In the genomic region with DNA sequence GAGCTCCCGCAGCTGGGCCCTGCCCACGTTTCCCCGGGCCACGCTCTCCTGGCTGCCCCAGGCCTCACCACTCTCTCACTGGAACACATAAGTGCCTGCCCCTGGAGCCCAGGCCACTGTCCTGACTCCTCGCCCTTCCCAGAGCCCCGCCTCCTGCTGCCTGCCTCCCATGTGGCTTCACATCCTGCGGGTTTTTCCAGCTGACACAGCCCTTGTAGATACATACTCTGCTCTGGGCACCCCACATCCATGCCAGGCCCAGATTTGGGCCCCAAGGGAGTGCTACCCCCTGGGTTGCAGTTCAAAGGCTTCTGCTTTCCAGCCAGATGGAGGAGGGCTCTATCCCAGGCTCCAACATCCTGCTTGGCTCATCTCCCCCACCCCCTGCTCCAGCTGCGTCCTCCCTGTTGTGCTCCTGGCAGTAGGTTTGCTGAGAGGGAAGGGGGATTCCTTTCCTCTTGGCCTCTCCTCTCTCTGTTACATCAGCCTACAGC, we compare ENCODE assay signal across 11 cellular contexts.
DNase-seq lines count a peak whose midpoint lies in the region; ATAC-seq and TF ChIP-seq lines count a peak whose summit lies in the region.
"Had no signal": no experiment of that assay in that cellular context is flagged by ENCODE, and none has a peak within 500 bp of the region (broad histone marks: within the 10 kb centered on the region; RNA-seq: fewer than 3 reads in every experiment).

No MANE protein-coding gene starts in this region.

- H3K4me1 ChIP-seq in uterus, result peaks cover 0 to 10% of the 10 kb centered on the region in 2 donors

- no peak overlapping the region for H3K4me3 ChIP-seq in uterus
- H3K4me3 ChIP-seq: esophagus squamous epithelium had no signal

- intact Hi-C loops in uterus (cut with DNase I; ENCODE audit: low total_unique reads), result loop anchor here (5.0 to 10.0 kb wide), 3 partner anchors 63 to 140 kb away; a partner anchor contains a TSS

- no peaks in the 10 kb centered on the region for H3K36me3 ChIP-seq in uterus
- H3K36me3 ChIP-seq: esophagus squamous epithelium had no signal

- TF ChIP-seq CTCF in chondrocyte (IDR thresholded peaks at IDR 0.05) (no peak), uterus (IDR thresholded peaks at IDR 0.05) (no peak)

- ATAC-seq in HG03439 (IDR thresholded peaks at IDR 0.05; ENCODE audit: unreplicated experiment) (no peak), HG02588 (IDR thresholded peaks at IDR 0.05; ENCODE audit: unreplicated experiment) (no peak)
- ATAC-seq in stimulated activated naive B cell treated with anti-CD40 and anti-IgM and Interleukin-4, amounts not matched to agents 10 μg/mL and 1 μg/mL and 100 μg/mL, for 72 hours (replicated peaks), result no peak
- ATAC-seq: naive thymus-derived CD4-positive, alpha-beta T cell had no signal

- no peaks in the 10 kb centered on the region for H3K9me3 Mint-ChIP-seq in chondrocyte (ENCODE audit: low read depth)
- no peaks in the 10 kb centered on the region for H3K9me3 Mint-ChIP-seq in stimulated activated naive B cell treated with anti-CD40 and anti-IgM and Interleukin-4, amounts not matched to agents 10 μg/mL and 1 μg/mL and 100 μg/mL, for 72 hours
- H3K9me3 Mint-ChIP-seq: naive thymus-derived CD4-positive, alpha-beta T cell had no signal

- no peak overlapping the region for H3K4me3 Mint-ChIP-seq in chondrocyte (ENCODE audit: unreplicated experiment)
- no peak overlapping the region for H3K4me3 Mint-ChIP-seq in stimulated activated naive B cell treated with anti-CD40 and anti-IgM and Interleukin-4, amounts not matched to agents 10 μg/mL and 1 μg/mL and 100 μg/mL, for 72 hours
- H3K4me3 Mint-ChIP-seq: naive thymus-derived CD4-positive, alpha-beta T cell had no signal

- no peaks in the 10 kb centered on the region for H3K27me3 ChIP-seq in uterus
- H3K27me3 ChIP-seq: esophagus squamous epithelium had no signal

- peak overlapping the region; percentile 17 to 32 for H3K27ac ChIP-seq in uterus
- H3K27ac ChIP-seq: esophagus squamous epithelium had no signal

- TF ChIP-seq POLR2A in uterus (IDR thresholded peaks at IDR 0.05), result no peak

- no peaks in the 10 kb centered on the region for H3K27me3 Mint-ChIP-seq in chondrocyte (ENCODE audit: low read depth)
- H3K27me3 Mint-ChIP-seq in stimulated activated naive B cell treated with anti-CD40 and anti-IgM and Interleukin-4, amounts not matched to agents 10 μg/mL and 1 μg/mL and 100 μg/mL, for 72 hours, result peaks cover 72 to 74% of the 10 kb centered on the region in 2 donors

- peaks cover 59% of the 10 kb centered on the region for H3K4me1 Mint-ChIP-seq in chondrocyte (ENCODE audit: low read depth)
- peaks cover 0 to 7% of the 10 kb centered on the region in 2 donors for H3K4me1 Mint-ChIP-seq in stimulated activated naive B cell treated with anti-CD40 and anti-IgM and Interleukin-4, amounts not matched to agents 10 μg/mL and 1 μg/mL and 100 μg/mL, for 72 hours
- H3K4me1 Mint-ChIP-seq: naive thymus-derived CD4-positive, alpha-beta T cell had no signal

- peak; percentile 12 for DNase-seq in NCI-H1092 treated with DMSO at 0.1 percent for 48 hours (lab: John Stamatoyannopoulos, UW)
- DNase-seq in NCI-H1092 (lab: John Stamatoyannopoulos, UW), result no peak
- peak; percentile 90 for DNase-seq in chondrocyte (ENCODE audit: low spot score)
- DNase-seq in kidney tubule cell (ENCODE audit: low spot score), result peak; percentile 57
- peak; percentile 49 to 56 for DNase-seq in uterus
- no peak for DNase-seq in stimulated activated naive B cell treated with anti-CD40 and anti-IgM and Interleukin-4, amounts not matched to agents 10 μg/mL and 1 μg/mL and 100 μg/mL, for 72 hours
- DNase-seq: esophagus squamous epithelium; naive thymus-derived CD4-positive, alpha-beta T cell; NCI-H2227 treated with DMSO at 0.1 percent for 48 hours had no signal

- no peaks in the 10 kb centered on the region for H3K9me3 ChIP-seq in uterus
- H3K9me3 ChIP-seq: esophagus squamous epithelium had no signal

- H3K36me3 Mint-ChIP-seq in chondrocyte (ENCODE audit: low read depth), result no peaks in the 10 kb centered on the region
- H3K36me3 Mint-ChIP-seq in stimulated activated naive B cell treated with anti-CD40 and anti-IgM and Interleukin-4, amounts not matched to agents 10 μg/mL and 1 μg/mL and 100 μg/mL, for 72 hours, result no peaks in the 10 kb centered on the region
- H3K36me3 Mint-ChIP-seq: naive thymus-derived CD4-positive, alpha-beta T cell had no signal

- H3K27ac Mint-ChIP-seq in chondrocyte (ENCODE audit: unreplicated experiment), result peak overlapping the region; percentile 27
- no peak overlapping the region for H3K27ac Mint-ChIP-seq in stimulated activated naive B cell treated with anti-CD40 and anti-IgM and Interleukin-4, amounts not matched to agents 10 μg/mL and 1 μg/mL and 100 μg/mL, for 72 hours
- H3K27ac Mint-ChIP-seq: naive thymus-derived CD4-positive, alpha-beta T cell had no signal

Comparison
In these comparisons a context has a peak if more than half of its experiments do, and no peak if none do; other contexts are left out.
1. DNase-seq: peak in NCI-H1092 treated with DMSO at 0.1 percent for 48 hours (single experiment), chondrocyte (single experiment), kidney tubule cell (single experiment) and uterus (2 of 2); none in NCI-H1092 (single experiment) and stimulated activated naive B cell treated with anti-CD40 and anti-IgM and Interleukin-4, amounts not matched to agents 10 μg/mL and 1 μg/mL and 100 μg/mL, for 72 hours (single experiment).